Comparison of ENCODE assay signal across 7 cellular contexts in the genomic region with DNA sequence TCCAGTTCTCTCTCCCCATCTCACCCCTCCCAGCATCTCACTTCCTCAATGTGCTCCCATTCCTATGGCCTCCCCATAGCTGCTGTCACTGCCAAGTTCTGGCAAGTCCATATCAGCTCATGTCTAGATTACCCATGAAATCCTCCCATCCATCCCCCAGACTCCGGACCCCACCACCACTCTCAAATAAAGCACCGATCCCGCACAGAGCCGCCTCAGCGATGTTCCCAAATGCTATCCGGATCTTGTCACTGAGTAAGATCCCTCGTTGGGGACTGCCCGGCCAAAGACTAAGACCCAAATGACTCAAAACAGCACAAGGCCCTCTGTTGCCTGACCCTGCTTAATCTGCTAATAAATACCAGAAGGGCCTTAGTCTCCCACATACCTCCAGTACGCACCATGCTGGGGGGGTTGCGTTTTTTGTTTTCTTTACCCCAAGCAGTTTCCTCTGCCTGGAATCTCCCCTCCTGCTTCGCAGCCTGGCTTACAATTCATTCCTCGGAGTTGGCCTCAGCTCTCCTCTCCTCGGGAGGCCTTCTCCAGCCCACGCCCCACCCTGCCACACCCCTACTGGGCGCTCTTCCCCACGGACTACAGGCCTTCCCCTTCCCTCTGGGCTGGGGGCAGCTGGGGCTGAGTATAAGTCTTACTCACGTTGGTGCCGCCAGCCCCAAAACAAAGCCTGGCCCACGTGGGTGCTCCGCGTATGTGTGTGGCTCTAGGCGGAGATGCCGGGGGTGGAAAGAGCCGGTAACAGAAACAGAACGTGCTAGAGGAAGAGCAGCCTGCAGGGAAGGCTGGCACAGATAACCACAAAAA. TPM values are rescaled to one million over a fixed set of nuclear protein-coding genes. Genes with fewer than 3 reads are reported as not detected.
DNase-seq lines count a peak whose midpoint lies in the region; ATAC-seq and TF ChIP-seq lines count a peak whose summit lies in the region.

No MANE protein-coding gene starts in this region.

- WGBS in right lobe of liver (ENCODE audit: insufficient coverage, low coverage, low lambda C conversion rate, missing lambda C conversion rate): 70% methylated on average over 23 of the region's 25 CpGs

- no peak for TF ChIP-seq POLR2A in right lobe of liver (IDR thresholded peaks at IDR 0.05)

- H3K9me3 Mint-ChIP-seq in chondrocyte (ENCODE audit: low read depth): no peaks in the 10 kb centered on the region

- intact Hi-C loops in right lobe of liver (cut with DNase I): no loop called here

- peaks cover 2% of the 10 kb centered on the region for H3K36me3 Mint-ChIP-seq in chondrocyte (ENCODE audit: low read depth)

- H3K4me3 ChIP-seq in WI38 (ENCODE audit: low read depth, low read length) (peak overlapping the region; percentile 81), right lobe of liver (peak overlapping the region in 2 of 3 donors; percentile 90 to 91)

- H3K36me3 ChIP-seq in right lobe of liver: no peaks in the 10 kb centered on the region

- H3K27me3 Mint-ChIP-seq in chondrocyte (ENCODE audit: low read depth): no peaks in the 10 kb centered on the region

- H3K27ac Mint-ChIP-seq in chondrocyte (ENCODE audit: unreplicated experiment): peak overlapping the region; percentile 93

- DNase-seq in HK-2 (ENCODE audit: unreplicated experiment): peak; percentile 82
- no peak for DNase-seq in chondrocyte (ENCODE audit: low spot score)
- DNase-seq in right lobe of liver: peak in 1 of 3 donors; percentile 49
- DNase-seq in stimulated activated CD8-positive, alpha-beta memory T cell treated with anti-CD3 and anti-CD28 coated beads, Interleukin-15, amount 100 ng/mL, for 4 hours (ENCODE audit: low read depth in 2 of 2): peak; percentile 38 to 54
- DNase-seq in germinal center (ENCODE audit: low spot score): no peak

- no peaks in the 10 kb centered on the region for H3K27me3 ChIP-seq in right lobe of liver

- peaks cover 53% of the 10 kb centered on the region for H3K4me1 Mint-ChIP-seq in chondrocyte (ENCODE audit: low read depth)

- H3K9me3 ChIP-seq in right lobe of liver: no peaks in the 10 kb centered on the region

- peak overlapping the region; percentile 85 for H3K4me3 Mint-ChIP-seq in chondrocyte (ENCODE audit: unreplicated experiment)

- ATAC-seq in right lobe of liver: peak in 1 of 4 donors; percentile 3
- no peak for ATAC-seq in HG02885 (IDR thresholded peaks at IDR 0.05; ENCODE audit: poor library complexity, unreplicated experiment)

- TF ChIP-seq CTCF in WI38 (IDR thresholded peaks at IDR 0.05; ENCODE audit: low read depth, low read length): no peak
- no peak for TF ChIP-seq CTCF in chondrocyte (IDR thresholded peaks at IDR 0.05)
- no peak for TF ChIP-seq CTCF in right lobe of liver (IDR thresholded peaks at IDR 0.05)

- H3K27ac ChIP-seq in right lobe of liver: peak overlapping the region in 2 of 3 donors; percentile 79 to 94

- H3K4me1 ChIP-seq in right lobe of liver: peaks cover 0 to 6% (median 0%) of the 10 kb centered on the region in 4 donors

RNA-seq across cellular contexts. Expression of gene DUSP5, which starts 1.8 kb away (rescaled TPM):
- 4.8 to 9.7 TPM (median 8.7 TPM) in 3 replicates for total RNA-seq in chondrocyte
- 10 to 100 TPM in 3 of 6 experiments, 1 to 10 TPM in 3; 2.3 to 47.7 (median 10.8) TPM for total RNA-seq in right lobe of liver

Comparison
In these comparisons a context has a peak if more than half of its experiments do, and no peak if none do; other contexts are left out.
1. DNase-seq: peak in HK-2 (single experiment) and stimulated activated CD8-positive, alpha-beta memory T cell treated with anti-CD3 and anti-CD28 coated beads, Interleukin-15, amount 100 ng/mL, for 4 hours (2 of 2); none in chondrocyte (single experiment) and germinal center (single experiment).